In the genomic region with DNA sequence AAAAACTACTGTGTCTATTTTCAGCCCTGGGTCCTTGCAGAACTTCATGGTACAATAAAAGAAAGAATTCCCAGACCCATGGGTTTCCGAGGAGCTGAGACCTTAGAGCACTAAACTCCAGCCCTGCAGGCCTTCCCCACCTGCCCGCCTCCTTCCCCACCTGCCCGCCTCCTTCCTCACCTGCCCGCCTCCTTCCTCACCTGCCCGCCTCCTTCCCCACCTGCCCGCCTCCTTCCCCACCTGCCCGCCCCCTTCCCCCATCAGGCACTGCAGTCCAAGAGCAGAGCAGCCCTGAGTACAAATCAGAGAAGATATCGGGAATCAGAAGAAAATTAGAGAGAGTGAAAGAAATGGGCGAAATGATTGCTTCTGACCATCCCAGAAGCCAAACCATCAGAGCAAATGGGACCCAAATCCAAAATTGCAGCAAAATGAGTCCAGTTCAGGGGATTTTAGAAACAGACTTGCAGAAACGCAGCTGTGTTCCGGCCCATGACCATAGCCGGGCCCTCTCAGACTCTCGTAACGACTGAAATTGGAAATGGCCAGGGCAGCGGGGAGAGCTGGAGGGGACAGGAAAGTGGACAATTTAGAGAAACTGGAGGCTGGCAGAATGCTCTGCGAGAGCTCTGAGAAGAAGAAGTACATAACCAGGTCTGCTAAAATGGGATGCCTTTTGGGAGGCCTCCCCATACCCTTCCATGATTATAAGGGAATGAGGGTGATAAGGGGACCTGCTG, we compare ENCODE assay signal across 23 cellular contexts.
"Had no signal": no experiment of that assay in that cellular context is flagged by ENCODE, and none has a peak within 500 bp of the region (broad histone marks: within the 10 kb centered on the region; RNA-seq: fewer than 3 reads in every experiment).

No MANE protein-coding gene starts in this region.

- H3K27ac ChIP-seq: breast epithelium, epithelial cell of prostate, gastroesophageal sphincter, lower lobe of right lung, psoas muscle, right atrium auricular region, transverse colon, vagina had no signal

- H3K4me1 ChIP-seq: breast epithelium, gastroesophageal sphincter, lower lobe of right lung, psoas muscle, right atrium auricular region, transverse colon, vagina had no signal

- H3K27me3 ChIP-seq: right atrium auricular region, transverse colon, vagina had no signal

- H3K36me3 Mint-ChIP-seq: activated naive CD8-positive, alpha-beta T cell treated with anti-CD3 and anti-CD28 coated beads, Interleukin-2, amount 10 ng/mL, durations not matched to agents 7 days and 5 days; mesothelial cell of epicardium; natural killer cell had no signal

- H3K4me1 Mint-ChIP-seq: activated CD4-positive, alpha-beta T cell treated with anti-CD3 and anti-CD28 coated beads, Interleukin-2, amount 10 ng/mL, durations not matched to agents 7 days and 5 days; activated naive CD8-positive, alpha-beta T cell treated with anti-CD3 and anti-CD28 coated beads, Interleukin-2, amount 10 ng/mL, durations not matched to agents 7 days and 5 days; mesothelial cell of epicardium; natural killer cell; stimulated activated naive CD8-positive, alpha-beta T cell treated with anti-CD3 and anti-CD28 coated beads, Interleukin-15, amount 100 ng/mL, for 72 hours had no signal

- H3K36me3 ChIP-seq: breast epithelium, gastroesophageal sphincter, lower lobe of right lung, right atrium auricular region, transverse colon, vagina had no signal

- H3K27ac Mint-ChIP-seq: activated CD4-positive, alpha-beta T cell treated with anti-CD3 and anti-CD28 coated beads, Interleukin-2, amount 10 ng/mL, durations not matched to agents 7 days and 5 days; activated naive CD4-positive, alpha-beta T cell treated with anti-CD3 and anti-CD28 coated beads for 36 hours; activated naive CD8-positive, alpha-beta T cell treated with anti-CD3 and anti-CD28 coated beads, Interleukin-2, amount 10 ng/mL, durations not matched to agents 7 days and 5 days; activated T-cell treated with anti-CD3 and anti-CD28 coated beads, Interleukin-2, amount 50 U/mL, for 24 hours; activated T-helper 2 cell treated with anti-CD3 and anti-CD28 coated beads, Interferon-gamma antibody, Interleukin-2, Interleukin-4, amounts not matched to agents 10 μg/mL and 5 μg/mL and 100 μg/mL, durations not matched to agents 14 hours and 24 hours and 36 hours; mesothelial cell of epicardium; natural killer cell; stimulated activated naive CD8-positive, alpha-beta T cell treated with anti-CD3 and anti-CD28 coated beads, Interleukin-15, amount 100 ng/mL, for 72 hours had no signal

- H3K9me3 Mint-ChIP-seq: activated naive CD4-positive, alpha-beta T cell treated with anti-CD3 and anti-CD28 coated beads for 36 hours; activated naive CD8-positive, alpha-beta T cell treated with anti-CD3 and anti-CD28 coated beads, Interleukin-2, amount 10 ng/mL, durations not matched to agents 7 days and 5 days; activated T-cell treated with anti-CD3 and anti-CD28 coated beads, Interleukin-2, amount 50 U/mL, for 24 hours; activated T-helper 2 cell treated with anti-CD3 and anti-CD28 coated beads, Interferon-gamma antibody, Interleukin-2, Interleukin-4, amounts not matched to agents 10 μg/mL and 5 μg/mL and 100 μg/mL, durations not matched to agents 14 hours and 24 hours and 36 hours; mesothelial cell of epicardium; natural killer cell; stimulated activated naive CD8-positive, alpha-beta T cell treated with anti-CD3 and anti-CD28 coated beads, Interleukin-15, amount 100 ng/mL, for 72 hours had no signal

- ATAC-seq: gastroesophageal sphincter, lower lobe of right lung, natural killer cell, psoas muscle had no signal

- H3K9me3 ChIP-seq: breast epithelium, gastroesophageal sphincter, lower lobe of right lung, psoas muscle, right atrium auricular region, transverse colon, vagina had no signal

- DNase-seq: activated CD4-positive, alpha-beta T cell treated with anti-CD3 and anti-CD28 coated beads, Interleukin-2, amount 10 ng/mL, durations not matched to agents 7 days and 5 days; activated CD4-positive, CD25-positive, alpha-beta regulatory T cell treated with anti-CD3 and anti-CD28 coated beads, Interleukin-2, amount 50 U/mL, for 72 hours; activated CD8-positive, alpha-beta memory T cell treated with anti-CD3 and anti-CD28 coated beads for 24 hours; activated CD8-positive, alpha-beta memory T cell treated with anti-CD3 and anti-CD28 coated beads, Interleukin-2, amount 50 U/mL, for 4 hours; activated naive CD4-positive, alpha-beta T cell treated with anti-CD3 and anti-CD28 coated beads for 36 hours; activated naive CD8-positive, alpha-beta T cell treated with anti-CD3 and anti-CD28 coated beads, Interleukin-2, amount 10 ng/mL, durations not matched to agents 7 days and 5 days; activated T-cell treated with anti-CD3 and anti-CD28 coated beads, Interleukin-2, amount 50 U/mL, for 24 hours; amniotic stem cell; cortex of kidney; hypothalamus; lower lobe of right lung; natural killer cell; stimulated activated CD4-positive, alpha-beta T cell treated with anti-CD3 and anti-CD28 coated beads, Interleukin-1b, Interleukin-23, amount 100 ng/mL, for 48 hours; stimulated activated naive CD8-positive, alpha-beta T cell treated with anti-CD3 and anti-CD28 coated beads, Interleukin-15, amount 100 ng/mL, for 72 hours; transverse colon had no signal

- H3K4me3 Mint-ChIP-seq: activated CD4-positive, alpha-beta T cell treated with anti-CD3 and anti-CD28 coated beads, Interleukin-2, amount 10 ng/mL, durations not matched to agents 7 days and 5 days; activated naive CD4-positive, alpha-beta T cell treated with anti-CD3 and anti-CD28 coated beads for 36 hours; activated naive CD8-positive, alpha-beta T cell treated with anti-CD3 and anti-CD28 coated beads, Interleukin-2, amount 10 ng/mL, durations not matched to agents 7 days and 5 days; activated T-cell treated with anti-CD3 and anti-CD28 coated beads, Interleukin-2, amount 50 U/mL, for 24 hours; mesothelial cell of epicardium; natural killer cell; stimulated activated naive CD8-positive, alpha-beta T cell treated with anti-CD3 and anti-CD28 coated beads, Interleukin-15, amount 100 ng/mL, for 72 hours had no signal

- H3K27me3 Mint-ChIP-seq: activated CD4-positive, alpha-beta T cell treated with anti-CD3 and anti-CD28 coated beads, Interleukin-2, amount 10 ng/mL, durations not matched to agents 7 days and 5 days; activated naive CD8-positive, alpha-beta T cell treated with anti-CD3 and anti-CD28 coated beads, Interleukin-2, amount 10 ng/mL, durations not matched to agents 7 days and 5 days; activated T-cell treated with anti-CD3 and anti-CD28 coated beads, Interleukin-2, amount 50 U/mL, for 24 hours had no signal

- H3K4me3 ChIP-seq: breast epithelium, gastroesophageal sphincter, lower lobe of right lung, psoas muscle, right atrium auricular region, transverse colon, vagina had no signal
